ENCODE assay signal across 20 cellular contexts in the genomic region with DNA sequence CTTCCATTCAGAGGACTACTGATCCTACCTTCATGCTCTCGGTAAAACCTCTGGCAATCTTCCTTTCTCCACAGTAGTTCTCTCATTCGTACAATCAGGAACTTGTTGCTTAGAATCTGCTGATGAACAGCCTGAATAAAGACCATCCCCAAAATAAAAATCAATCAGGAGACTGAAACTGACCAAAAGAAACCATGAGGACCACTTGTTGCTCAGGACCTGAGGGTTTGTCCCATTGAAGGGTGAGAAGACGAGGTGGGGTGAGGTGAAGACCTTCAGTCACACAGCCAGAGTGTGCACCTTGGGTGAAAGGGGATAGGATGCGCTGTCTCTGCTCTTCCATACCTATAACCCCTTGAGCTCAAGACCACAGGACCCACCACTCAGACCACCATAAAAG. TPM values are rescaled to one million over a fixed set of nuclear protein-coding genes. Genes with fewer than 3 reads are reported as not detected.
DNase-seq lines count a peak whose midpoint lies in the region; ATAC-seq and TF ChIP-seq lines count a peak whose summit lies in the region.
"Had no signal": no experiment of that assay in that cellular context is flagged by ENCODE, and none has a peak within 500 bp of the region (broad histone marks: within the 10 kb centered on the region; RNA-seq: fewer than 3 reads in every experiment).

No MANE protein-coding gene starts in this region.

- no peaks in the 10 kb centered on the region for H3K27me3 ChIP-seq in mammary epithelial cell (ENCODE audit: insufficient read depth, low read length)

- no peak for ATAC-seq in activated CD4-positive, alpha-beta T cell treated with anti-CD3 and anti-CD28 coated beads for 36 hours
- no peak for ATAC-seq in Right ventricle myocardium inferior
- ATAC-seq: A549, GM23338 had no signal

- H3K36me3 ChIP-seq in mammary epithelial cell (ENCODE audit: insufficient read depth, low read length) = peaks cover 25% of the 10 kb centered on the region

- peaks cover 24% of the 10 kb centered on the region for H3K79me2 ChIP-seq in mammary epithelial cell (ENCODE audit: insufficient read depth, low read length)

- POLR2A ChIA-PET in activated CD4-positive, alpha-beta T cell treated with anti-CD3 and anti-CD28 coated beads for 36 hours (lab: Charles Lee) = no interaction called here
- POLR2A ChIA-PET in MCF 10A (lab: Yijun Ruan, JAX) = no interaction called here

- H2AFZ ChIP-seq in mammary epithelial cell (ENCODE audit: low read depth, low read length) = no peak overlapping the region
- H2AFZ ChIP-seq: GM23338 had no signal

- intact Hi-C loops in activated CD4-positive, alpha-beta T cell treated with anti-CD3 and anti-CD28 coated beads for 36 hours (cut with DNase I, micrococcal nuclease) = no loop called here
- intact Hi-C loops in MCF 10A (cut with micrococcal nuclease) = no loop called here
- intact Hi-C loops in mammary epithelial cell (cut with micrococcal nuclease) = no loop called here
- intact Hi-C loops in Right ventricle myocardium inferior (cut with DNase I) = no loop called here

- H3K27ac ChIP-seq in mammary epithelial cell (ENCODE audit: insufficient read depth, low read depth, low read length) = no peak overlapping the region
- H3K27ac ChIP-seq: 22Rv1, A549, C4-2B, HL-60 had no signal

- no peaks in the 10 kb centered on the region for H3K9me3 Mint-ChIP-seq in activated CD4-positive, alpha-beta T cell treated with anti-CD3 and anti-CD28 coated beads for 36 hours (ENCODE audit: low read depth)
- H3K9me3 Mint-ChIP-seq in MCF 10A (ENCODE audit: unreplicated experiment) = no peaks in the 10 kb centered on the region
- no peaks in the 10 kb centered on the region for H3K9me3 Mint-ChIP-seq in immature natural killer cell
- H3K9me3 Mint-ChIP-seq: CD4-positive, alpha-beta T cell; GM23338 had no signal

- no peaks in the 10 kb centered on the region for H4K20me1 ChIP-seq in mammary epithelial cell (ENCODE audit: insufficient read depth, low read length)

- 97% methylated on average over 4 of the region's 4 CpGs for WGBS in mammary epithelial cell (ENCODE audit: low coverage, missing lambda C conversion rate)

- peak overlapping the region; percentile 8 for H3K27ac Mint-ChIP-seq in activated CD4-positive, alpha-beta T cell treated with anti-CD3 and anti-CD28 coated beads for 36 hours
- H3K27ac Mint-ChIP-seq in MCF 10A (ENCODE audit: low read depth, unreplicated experiment) = peak overlapping the region; percentile 57
- H3K27ac Mint-ChIP-seq in immature natural killer cell = peak overlapping the region; percentile 56 to 83 (median 69)
- H3K27ac Mint-ChIP-seq: CD4-positive, alpha-beta T cell; GM23338; HFFc6 had no signal

- H3K4me1 Mint-ChIP-seq in activated CD4-positive, alpha-beta T cell treated with anti-CD3 and anti-CD28 coated beads for 36 hours = peaks cover 17% of the 10 kb centered on the region
- H3K4me1 Mint-ChIP-seq in MCF 10A (ENCODE audit: insufficient read depth, unreplicated experiment) (peaks cover 14% of the 10 kb centered on the region), immature natural killer cell (peaks cover 43 to 45% of the 10 kb centered on the region in 2 donors)

- in situ Hi-C loops in mammary epithelial cell (cut with MboI; ENCODE audit: low sequenced_read_pairs in 2 of 2) = no loop called here

- no peaks in the 10 kb centered on the region for H3K9me3 ChIP-seq in mammary epithelial cell (replicated peaks; ENCODE audit: insufficient read depth, low read length)
- H3K9me3 ChIP-seq: A549, Caco-2 had no signal

- H3K4me3 ChIP-seq in mammary epithelial cell (replicated peaks in 1 of 3; ENCODE audit: insufficient read depth in 1 of 3, low read depth in 2 of 3, low read length in 3 of 3) = no peak overlapping the region
- H3K4me3 ChIP-seq: A549, GM23338 had no signal

- dilution Hi-C loops in mammary epithelial cell (cut with HindIII; ENCODE audit: low sequenced_read_pairs) = no loop called here

- no peak overlapping the region for H3K4me2 ChIP-seq in mammary epithelial cell (ENCODE audit: insufficient read depth, low read depth, low read length)
- H3K4me2 ChIP-seq: A549, GM23338 had no signal

- no peak for TF ChIP-seq CTCF in MCF 10A (IDR thresholded peaks at IDR 0.05; ENCODE audit: unreplicated experiment)
- TF ChIP-seq CTCF in mammary epithelial cell (conservative IDR thresholded peaks at IDR 0.05 in 1 of 2, IDR thresholded peaks at IDR 0.05 in 1 of 2; ENCODE audit: extremely low read depth in 1 of 2, insufficient read depth in 1 of 2, low read depth in 1 of 2, low read length in 2 of 2) = no peak

- H3K36me3 Mint-ChIP-seq in activated CD4-positive, alpha-beta T cell treated with anti-CD3 and anti-CD28 coated beads for 36 hours (ENCODE audit: low read depth) = peaks cover 62% of the 10 kb centered on the region
- peaks cover 50% of the 10 kb centered on the region for H3K36me3 Mint-ChIP-seq in MCF 10A (ENCODE audit: insufficient read depth, unreplicated experiment)
- peaks cover 13 to 22% (median 20%) of the 10 kb centered on the region in 3 donors for H3K36me3 Mint-ChIP-seq in immature natural killer cell

- BruUV-seq in MCF 10A (replicated peaks; lab: Mats Ljungman, UMichigan) (no TSS peak), mammary epithelial cell (replicated peaks; lab: Mats Ljungman, UMichigan) (no TSS peak)

- no peaks in the 10 kb centered on the region for H3K27me3 Mint-ChIP-seq in activated CD4-positive, alpha-beta T cell treated with anti-CD3 and anti-CD28 coated beads for 36 hours
- no peaks in the 10 kb centered on the region for H3K27me3 Mint-ChIP-seq in MCF 10A (ENCODE audit: insufficient read depth, unreplicated experiment)
- H3K27me3 Mint-ChIP-seq in immature natural killer cell (ENCODE audit: low read depth in 3 of 3) = peaks cover 1 to 6% (median 5%) of the 10 kb centered on the region in 3 donors
- H3K27me3 Mint-ChIP-seq: CD4-positive, alpha-beta T cell had no signal

- CTCF ChIA-PET in activated CD4-positive, alpha-beta T cell treated with anti-CD3 and anti-CD28 coated beads for 36 hours (lab: Charles Lee) = no interaction called here
- CTCF ChIA-PET in MCF 10A (lab: Yijun Ruan, JAX) = interaction anchor here (0.5 to 0.6 kb wide), 2 partner anchors 132 to 139 kb away, joined by 3 to 4 read pairs; no protein-coding TSS in a partner anchor
- CTCF ChIA-PET in mammary epithelial cell (lab: Charles Lee; ENCODE audit: low non-redundant PET) = no interaction called here

- H3K4me3 Mint-ChIP-seq in activated CD4-positive, alpha-beta T cell treated with anti-CD3 and anti-CD28 coated beads for 36 hours = no peak overlapping the region
- H3K4me3 Mint-ChIP-seq in MCF 10A (ENCODE audit: unreplicated experiment) (no peak overlapping the region), immature natural killer cell (no peak overlapping the region)
- H3K4me3 Mint-ChIP-seq: CD4-positive, alpha-beta T cell; GM23338; HFFc6 had no signal

- H3K9ac ChIP-seq in mammary epithelial cell (ENCODE audit: insufficient read depth, low read length) = no peak overlapping the region

- peaks cover 7% of the 10 kb centered on the region for H3K4me1 ChIP-seq in mammary epithelial cell (ENCODE audit: insufficient read depth, low read length)

- no peak for DNase-seq in activated CD4-positive, alpha-beta T cell treated with anti-CD3 and anti-CD28 coated beads for 36 hours
- no peak for DNase-seq in activated CD4-positive, alpha-beta T cell treated with anti-CD3 and anti-CD28 coated beads, Interleukin-2, amount 50 U/mL, for 4 hours
- DNase-seq in MCF 10A (ENCODE audit: unreplicated experiment) (no peak), mammary epithelial cell (no peak), immature natural killer cell (no peak), OCI-M2 (lab: John Stamatoyannopoulos, UW; ENCODE audit: unreplicated experiment) (no peak), Right ventricle myocardium inferior (ENCODE audit: missing footprints) (no peak), GF-D8 (lab: John Stamatoyannopoulos, UW) (no peak)
- DNase-seq: AML-193; Caco-2; CD4-positive, alpha-beta T cell; HCEC 1CT; HFFc6 had no signal

RNA-seq across cellular contexts. Expression of gene NME6, which starts 4.5 kb away (rescaled TPM):
- 10 to 100 TPM; 26.1 to 28.9 TPM for total RNA-seq in activated CD4-positive, alpha-beta T cell treated with anti-CD3 and anti-CD28 coated beads for 36 hours
- total RNA-seq in MCF 10A (2022) = 31.0 and 33.0 TPM in 2 replicates
- total RNA-seq in mammary epithelial cell = 10 to 100 TPM; 21.7 to 26.9 TPM
- 31.3 TPM for polyA plus RNA-seq in mammary epithelial cell
- polyA minus RNA-seq in mammary epithelial cell = 30.9 TPM
- 10 to 100 TPM; 41.9 to 75.1 (median 64.0) TPM for polyA plus RNA-seq in immature natural killer cell
- total RNA-seq in Right ventricle myocardium inferior = 20.0 TPM

RNA-seq across cellular contexts. Expression of gene SPINK8, which starts 36.8 kb away (rescaled TPM):
- total RNA-seq in activated CD4-positive, alpha-beta T cell treated with anti-CD3 and anti-CD28 coated beads for 36 hours = not detected
- total RNA-seq in MCF 10A (2022) = not detected in 2 replicates
- not detected for total RNA-seq in mammary epithelial cell
- polyA plus RNA-seq in mammary epithelial cell = not detected
- polyA minus RNA-seq in mammary epithelial cell = not detected
- polyA plus RNA-seq in immature natural killer cell = not detected
- not detected for total RNA-seq in Right ventricle myocardium inferior
- total RNA-seq: Caco-2; CD4-positive, alpha-beta T cell; GM23338; HFFc6; HT1080 had no signal
- polyA plus RNA-seq: A549, BJ, GM23338 had no signal

RNA-seq across cellular contexts. Expression of gene ZNF589, which starts 55.8 kb away (rescaled TPM):
- 10 to 100 TPM; 28.6 to 29.6 TPM for total RNA-seq in activated CD4-positive, alpha-beta T cell treated with anti-CD3 and anti-CD28 coated beads for 36 hours
- 5.6 and 5.7 TPM in 2 replicates for total RNA-seq in MCF 10A (2022)
- total RNA-seq in mammary epithelial cell = 1 to 10 TPM; 8.8 to 9.2 TPM
- 7.1 TPM for polyA plus RNA-seq in mammary epithelial cell
- 2.9 TPM for polyA minus RNA-seq in mammary epithelial cell
- 1 to 10 TPM; 3.1 to 4.8 (median 4.6) TPM for polyA plus RNA-seq in immature natural killer cell
- 6.2 TPM for total RNA-seq in Right ventricle myocardium inferior

Comparison
In these comparisons a context has a peak if more than half of its experiments do, and no peak if none do; other contexts are left out.
1. H3K27ac Mint-ChIP-seq: peak in every context shown above with its lines; median percentile 69 in immature natural killer cell; 57 in MCF 10A; 8 in activated CD4-positive, alpha-beta T cell treated with anti-CD3 and anti-CD28 coated beads for 36 hours.